Comparison of ENCODE assay signal across 11 cellular contexts in the genomic region with DNA sequence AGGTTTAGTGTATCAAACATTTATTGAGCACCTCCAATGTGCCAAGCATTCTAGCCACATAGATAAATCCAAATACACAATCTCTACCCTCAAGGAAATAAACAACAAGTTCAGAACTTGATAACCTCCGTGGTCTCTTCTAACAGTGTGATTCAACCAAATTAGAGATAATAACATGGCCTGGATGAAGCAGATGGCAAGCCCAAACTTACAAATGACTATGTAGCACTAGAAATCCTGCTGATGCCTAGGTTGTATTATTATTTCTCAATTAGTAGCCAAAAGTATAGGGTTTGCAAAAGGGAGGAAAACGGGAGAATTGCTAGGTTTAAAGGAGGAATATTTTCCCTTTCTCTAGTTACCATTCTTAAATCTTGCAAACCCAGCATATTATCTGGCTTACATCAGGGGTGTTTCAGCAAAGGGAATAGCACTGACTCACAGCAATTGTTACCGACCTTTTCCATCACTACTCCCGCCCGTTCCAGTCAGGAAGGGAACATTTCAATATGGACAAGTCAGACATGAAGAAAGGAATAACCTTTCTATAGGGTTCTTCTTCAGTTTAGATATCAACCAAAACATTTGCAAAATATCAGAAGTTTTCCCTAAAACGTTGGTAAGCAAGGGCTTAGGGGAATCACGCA. TPM values are rescaled to one million over a fixed set of nuclear protein-coding genes. Genes with fewer than 3 reads are reported as not detected.
A peak's percentile ranks its signal among the peaks of the same experiment; 100 is the strongest.
DNase-seq lines count a peak whose midpoint lies in the region; ATAC-seq and TF ChIP-seq lines count a peak whose summit lies in the region.
"Had no signal": no experiment of that assay in that cellular context is flagged by ENCODE, and none has a peak within 500 bp of the region (broad histone marks: within the 10 kb centered on the region; RNA-seq: fewer than 3 reads in every experiment).

No MANE protein-coding gene starts in this region.

- no peaks in the 10 kb centered on the region for H3K27me3 Mint-ChIP-seq in osteocyte (ENCODE audit: unreplicated experiment)

- peak; percentile 2 for DNase-seq in COLO668 (lab: John Stamatoyannopoulos, UW; ENCODE audit: unreplicated experiment)
- peak; percentile 37 for DNase-seq in NCI-H748 (lab: John Stamatoyannopoulos, UW; ENCODE audit: unreplicated experiment)
- peak; percentile 68 for DNase-seq in fibroblast of gingiva (ENCODE audit: low read depth)
- DNase-seq in osteocyte (ENCODE audit: extremely low spot score, unreplicated experiment): no peak
- DNase-seq in activated CD4-positive, alpha-beta T cell treated with anti-CD3 and anti-CD28 coated beads, Interleukin-2, amount 50 U/mL, for 4 hours: no peak
- no peak for DNase-seq in stimulated activated naive CD8-positive, alpha-beta T cell treated with anti-CD3 and anti-CD28 coated beads, Interleukin-15, Interleukin-2, amounts not matched to agents 100 U/mL and 50 U/mL, for 24 hours
- DNase-seq in T-helper 1 cell: no peak
- DNase-seq: activated CD4-positive, alpha-beta T cell treated with anti-CD3 and anti-CD28 coated beads for 1 hour; DMS153; NCI-H524 treated with DMSO at 0.1 percent for 48 hours had no signal

- H3K9me3 Mint-ChIP-seq in osteocyte (ENCODE audit: unreplicated experiment): no peaks in the 10 kb centered on the region

- H3K4me1 Mint-ChIP-seq in osteocyte (ENCODE audit: unreplicated experiment): peaks cover 49% of the 10 kb centered on the region

- peak overlapping the region; percentile 92 for H3K27ac Mint-ChIP-seq in osteocyte (ENCODE audit: unreplicated experiment)

- no peaks in the 10 kb centered on the region for H3K36me3 Mint-ChIP-seq in osteocyte (ENCODE audit: unreplicated experiment)

- TF ChIP-seq CTCF in osteocyte (IDR thresholded peaks at IDR 0.05): no peak

- peak overlapping the region; percentile 90 for H3K4me3 Mint-ChIP-seq in osteocyte (ENCODE audit: unreplicated experiment)

- ATAC-seq in stimulated activated naive CD8-positive, alpha-beta T cell treated with anti-CD3 and anti-CD28 coated beads, Interleukin-15, Interleukin-2, amounts not matched to agents 100 U/mL and 50 U/mL, for 24 hours: no peak
- ATAC-seq in GM21528 (IDR thresholded peaks at IDR 0.05; ENCODE audit: low FRiP score, unreplicated experiment): no peak

RNA-seq across cellular contexts. Expression of a gene that starts 2.3 kb away (rescaled TPM):
- total RNA-seq in osteocyte: 84.1 and 88.0 TPM in 2 replicates

Comparison
In these comparisons a context has a peak if more than half of its experiments do, and no peak if none do; other contexts are left out.
1. DNase-seq: peak in COLO668 (single experiment), NCI-H748 (single experiment) and fibroblast of gingiva (single experiment); none in osteocyte (single experiment), activated CD4-positive, alpha-beta T cell treated with anti-CD3 and anti-CD28 coated beads, Interleukin-2, amount 50 U/mL, for 4 hours (0 of 2), stimulated activated naive CD8-positive, alpha-beta T cell treated with anti-CD3 and anti-CD28 coated beads, Interleukin-15, Interleukin-2, amounts not matched to agents 100 U/mL and 50 U/mL, for 24 hours (single experiment) and T-helper 1 cell (0 of 5).